In the genomic region with DNA sequence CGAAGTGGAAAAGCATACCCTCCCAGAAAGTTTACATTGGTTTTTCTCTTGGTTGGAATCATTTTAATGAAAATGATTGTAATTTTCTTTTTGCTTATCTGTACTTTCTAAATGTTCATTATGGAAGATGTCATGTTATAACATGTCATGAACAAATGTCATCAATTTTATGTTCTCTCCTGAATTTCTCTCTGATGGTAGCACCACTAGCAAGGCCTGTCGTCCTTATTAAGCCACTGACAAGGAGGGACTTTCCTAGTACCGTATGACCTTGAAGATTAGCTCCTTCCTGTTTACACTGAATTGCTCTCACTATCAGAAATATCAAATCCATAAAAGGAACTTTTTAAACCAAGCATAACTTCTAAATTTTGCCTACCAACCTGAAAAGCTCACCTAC, we compare ENCODE assay signal across 13 cellular contexts.
DNase-seq lines count a peak whose midpoint lies in the region; ATAC-seq, FAIRE-seq and TF ChIP-seq lines count a peak whose summit lies in the region.
"Had no signal": no experiment of that assay in that cellular context is flagged by ENCODE, and none has a peak within 500 bp of the region (broad histone marks: within the 10 kb centered on the region; RNA-seq: fewer than 3 reads in every experiment).

No MANE protein-coding gene starts in this region.

- no peak for DNase-seq in activated CD4-positive, alpha-beta T cell treated with anti-CD3 and anti-CD28 coated beads, Interleukin-2, amount 10 ng/mL, durations not matched to agents 24 days and 14 days
- no peak for DNase-seq in activated CD4-positive, alpha-beta T cell treated with anti-CD3 and anti-CD28 coated beads, Interleukin-2, amount 50 U/mL, for 4 hours
- DNase-seq in T-helper 17 cell, result no peak
- no peak for DNase-seq in DMS53 treated with DMSO at 0.1 percent for 48 hours (lab: John Stamatoyannopoulos, UW; ENCODE audit: unreplicated experiment)
- no peak for DNase-seq in NCI-H1105 treated with DMSO at 0.1 percent for 48 hours (lab: John Stamatoyannopoulos, UW)
- no peak for DNase-seq in kidney
- DNase-seq: activated CD4-positive, alpha-beta T cell treated with anti-CD3 and anti-CD28 coated beads for 4 hours; NCI-H187; RPMI8226 had no signal

- H3K4me1 ChIP-seq in kidney (ENCODE audit: control insufficient read depth in 1 of 2, insufficient read depth in 1 of 2, low read depth in 1 of 2, low read length in 2 of 2), result peaks cover 12 to 17% of the 10 kb centered on the region in 2 donors

- H3K4me3 ChIP-seq in kidney (ENCODE audit: low read length in 2 of 2), result no peak overlapping the region
- H3K4me3 ChIP-seq: A549 had no signal

- peak overlapping the region; percentile 17 for H3K27ac Mint-ChIP-seq in activated CD4-positive, alpha-beta T cell treated with anti-CD3 and anti-CD28 coated beads, Interleukin-2, amount 10 ng/mL, durations not matched to agents 24 days and 14 days
- H3K27ac Mint-ChIP-seq in T-helper 17 cell (peak overlapping the region; percentile 98), nephron (peak overlapping the region in 2 of 3 experiments; percentile 19 to 57)

- H3K27ac ChIP-seq in kidney (ENCODE audit: low read depth in 2 of 2, low read length in 2 of 2), result peak overlapping the region in 1 of 2 donors; percentile 74

- peak overlapping the region; percentile 14 for H3K4me3 Mint-ChIP-seq in activated CD4-positive, alpha-beta T cell treated with anti-CD3 and anti-CD28 coated beads, Interleukin-2, amount 10 ng/mL, durations not matched to agents 24 days and 14 days
- H3K4me3 Mint-ChIP-seq in T-helper 17 cell (peak overlapping the region; percentile 75), nephron (peak overlapping the region in 1 of 3 experiments; percentile 24)

- peak; percentile 60 for ATAC-seq in GM21786 (IDR thresholded peaks at IDR 0.05; ENCODE audit: unreplicated experiment)
- peak; percentile 89 for ATAC-seq in T-helper 17 cell
- ATAC-seq: A549 had no signal

- H3K9me3 ChIP-seq in T-helper 17 cell (ENCODE audit: control insufficient read depth, low read length, poor library complexity, severe bottlenecking) (no peaks in the 10 kb centered on the region), kidney (ENCODE audit: control insufficient read depth in 1 of 2, low read length in 2 of 2) (no peaks in the 10 kb centered on the region)
- H3K9me3 ChIP-seq: A549 had no signal

- no peaks in the 10 kb centered on the region for H3K9me3 Mint-ChIP-seq in activated CD4-positive, alpha-beta T cell treated with anti-CD3 and anti-CD28 coated beads, Interleukin-2, amount 10 ng/mL, durations not matched to agents 24 days and 14 days
- no peaks in the 10 kb centered on the region for H3K9me3 Mint-ChIP-seq in nephron

- TF ChIP-seq CTCF in nephron (IDR thresholded peaks at IDR 0.05; ENCODE audit: unreplicated experiment in 3 of 3) (no peak), kidney (IDR thresholded peaks at IDR 0.05; ENCODE audit: borderline replicate concordance, extremely low read depth, insufficient read depth) (no peak)

- FAIRE-seq in kidney (lab: Jason Lieb, UNC), result no peak
- FAIRE-seq: A549, bronchial epithelial cell had no signal

- no peaks in the 10 kb centered on the region for H3K27me3 Mint-ChIP-seq in activated CD4-positive, alpha-beta T cell treated with anti-CD3 and anti-CD28 coated beads, Interleukin-2, amount 10 ng/mL, durations not matched to agents 24 days and 14 days
- H3K27me3 Mint-ChIP-seq in T-helper 17 cell (no peaks in the 10 kb centered on the region), nephron (ENCODE audit: low read depth) (no peaks in the 10 kb centered on the region)

- peaks cover 42% of the 10 kb centered on the region for H3K36me3 Mint-ChIP-seq in activated CD4-positive, alpha-beta T cell treated with anti-CD3 and anti-CD28 coated beads, Interleukin-2, amount 10 ng/mL, durations not matched to agents 24 days and 14 days (ENCODE audit: low read depth)
- peaks cover 6% of the 10 kb centered on the region for H3K36me3 Mint-ChIP-seq in T-helper 17 cell (ENCODE audit: low read depth)
- H3K36me3 Mint-ChIP-seq in nephron (ENCODE audit: low read depth), result peaks cover 28% of the 10 kb centered on the region

- H3K4me1 Mint-ChIP-seq in activated CD4-positive, alpha-beta T cell treated with anti-CD3 and anti-CD28 coated beads, Interleukin-2, amount 10 ng/mL, durations not matched to agents 24 days and 14 days, result peaks cover 29% of the 10 kb centered on the region
- H3K4me1 Mint-ChIP-seq in T-helper 17 cell, result peaks cover 44% of the 10 kb centered on the region
- H3K4me1 Mint-ChIP-seq in nephron, result peaks cover 29% of the 10 kb centered on the region

- intact Hi-C loops in activated CD4-positive, alpha-beta T cell treated with anti-CD3 and anti-CD28 coated beads, Interleukin-2, amount 10 ng/mL, durations not matched to agents 24 days and 14 days (cut with micrococcal nuclease), result no loop called here
- intact Hi-C loops in kidney (cut with DNase I), result no loop called here

- no peak overlapping the region for H3K9ac ChIP-seq in kidney (ENCODE audit: low read length in 2 of 2)

- peaks cover 5 to 22% of the 10 kb centered on the region in 2 donors for H3K36me3 ChIP-seq in kidney (ENCODE audit: control insufficient read depth in 1 of 2, insufficient read depth in 2 of 2, low read length in 2 of 2)

Comparison
In these comparisons a context has a peak if more than half of its experiments do, and no peak if none do; other contexts are left out.
1. H3K27ac Mint-ChIP-seq: peak in every context shown above with its lines; median percentile 98 in T-helper 17 cell; 38 in nephron; 17 in activated CD4-positive, alpha-beta T cell treated with anti-CD3 and anti-CD28 coated beads, Interleukin-2, amount 10 ng/mL, durations not matched to agents 24 days and 14 days.